22 cellular contexts compared by ENCODE assay signal in the genomic region with DNA sequence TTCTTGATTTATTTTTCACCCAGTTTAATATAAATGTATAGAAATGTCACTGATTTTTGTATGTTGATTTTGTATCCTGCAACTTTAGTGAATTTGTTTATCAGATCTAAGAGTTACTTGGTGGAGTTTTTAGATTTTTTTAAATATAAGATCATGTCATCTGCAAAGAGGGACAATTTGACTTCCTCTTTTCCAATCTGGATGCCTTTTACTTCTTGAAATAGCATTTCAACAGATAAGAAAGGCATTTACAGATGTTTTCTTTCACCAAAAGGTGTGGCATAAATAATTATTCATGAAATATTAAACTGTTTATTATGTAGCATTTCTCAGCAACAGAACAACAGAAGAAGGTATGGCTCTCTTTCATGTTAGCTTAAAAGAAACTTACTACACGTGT.
"Had no signal": no experiment of that assay in that cellular context is flagged by ENCODE, and none has a peak within 500 bp of the region (broad histone marks: within the 10 kb centered on the region; RNA-seq: fewer than 3 reads in every experiment).

No MANE protein-coding gene starts in this region.

- H3K27me3 ChIP-seq: dorsolateral prefrontal cortex, right atrium auricular region, suprapubic skin, transverse colon, uterus had no signal

- H3K36me3 ChIP-seq: lower lobe of right lung, prostate gland, right atrium auricular region, suprapubic skin, transverse colon, upper lobe of right lung, uterus had no signal

- DNase-seq: dorsolateral prefrontal cortex; effector CD4-positive, alpha-beta T cell; hypothalamus; immature natural killer cell; islet precursor cell; left ventricle myocardium superior; lower lobe of right lung; nephron progenitor cell; nucleus accumbens; stimulated activated CD4-positive, alpha-beta T cell treated with anti-CD3 and anti-CD28 coated beads, Interleukin-12 subunit alpha, Interleukin-12 subunit beta, amount 100 ng/mL, for 4 hours; stimulated activated CD4-positive, alpha-beta T cell treated with anti-CD3 and anti-CD28 coated beads, Interleukin-1b, Interleukin-23, amount 100 ng/mL, for 48 hours; stimulated activated CD4-positive, alpha-beta T cell treated with anti-CD3 and anti-CD28 coated beads, Interleukin-4, amount 100 ng/mL, for 1 hour; stimulated activated CD8-positive, alpha-beta memory T cell treated with anti-CD3 and anti-CD28 coated beads, Interleukin-4, amount 100 ng/mL, for 48 hours; stimulated activated naive CD4-positive, alpha-beta T cell; stimulated activated naive CD8-positive, alpha-beta T cell treated with anti-CD3 and anti-CD28 coated beads, Interleukin-15, amount 100 ng/mL, for 72 hours; transverse colon; upper lobe of right lung; uterus had no signal

- H3K4me3 ChIP-seq: dorsolateral prefrontal cortex, lower lobe of right lung, prostate gland, right atrium auricular region, smooth muscle cell, suprapubic skin, transverse colon, upper lobe of right lung, uterus had no signal

- H3K9me3 ChIP-seq: lower lobe of right lung, prostate gland, suprapubic skin, upper lobe of right lung, uterus had no signal

- H3K4me2 ChIP-seq: smooth muscle cell had no signal

- H3K4me1 ChIP-seq: prostate gland, right atrium auricular region, suprapubic skin, transverse colon, upper lobe of right lung, uterus had no signal
